30 cellular contexts compared by ENCODE assay signal in genomic region chr21:27561116-27561515, GRCh38.
DNase-seq lines count a peak whose midpoint lies in the region; ATAC-seq and TF ChIP-seq lines count a peak whose summit lies in the region.
"Had no signal": no experiment of that assay in that cellular context is flagged by ENCODE, and none has a peak within 500 bp of the region (broad histone marks: within the 10 kb centered on the region; RNA-seq: fewer than 3 reads in every experiment).

No MANE protein-coding gene starts in this region.

- in situ Hi-C loops in mammary epithelial cell (cut with MboI; ENCODE audit: low sequenced_read_pairs in 2 of 2) = loop anchor here in 1 of 2 donors (10.0 to 25.0 kb wide), 2 partner anchors 134 to 699 kb away; no protein-coding TSS in a partner anchor

- no peak overlapping the region for H2AFZ ChIP-seq in mammary epithelial cell (ENCODE audit: low read depth, low read length)
- H2AFZ ChIP-seq: GM23338, neural progenitor cell had no signal

- POLR2A ChIA-PET in MCF 10A (lab: Yijun Ruan, JAX) = no interaction called here

- no peaks in the 10 kb centered on the region for H3K27me3 Mint-ChIP-seq in MCF 10A (ENCODE audit: insufficient read depth, unreplicated experiment)
- H3K27me3 Mint-ChIP-seq: activated CD4-positive, alpha-beta memory T cell treated with anti-CD3 and anti-CD28 coated beads for 36 hours; activated naive CD4-positive, alpha-beta T cell treated with anti-CD3 and anti-CD28 coated beads, Interleukin-2, amount 50 U/mL, for 24 hours; activated T-helper 17 cell treated with anti-CD3 and anti-CD28 coated beads, Interleukin-2, amount 50 U/mL, for 72 hours; CD4-positive, CD25-positive, alpha-beta regulatory T cell; effector memory CD8-positive, alpha-beta T cell; stimulated activated naive CD8-positive, alpha-beta T cell treated with anti-CD3 and anti-CD28 coated beads, Interleukin-15, Interleukin-2, amounts not matched to agents 100 ng/mL and 50 ng/mL, for 24 hours; T-helper 17 cell had no signal

- H3K27me3 ChIP-seq in mammary epithelial cell (ENCODE audit: insufficient read depth, low read length) (no peaks in the 10 kb centered on the region), colonic mucosa (no peaks in the 10 kb centered on the region), lower lobe of right lung (ENCODE audit: low read depth) (no peaks in the 10 kb centered on the region), spleen (replicated peaks in 1 of 7) (no peaks in the 10 kb centered on the region)
- H3K27me3 ChIP-seq: gastroesophageal sphincter, neural progenitor cell had no signal

- no peak overlapping the region for H3K4me2 ChIP-seq in mammary epithelial cell (ENCODE audit: insufficient read depth, low read depth, low read length)
- H3K4me2 ChIP-seq: GM23338, neural progenitor cell had no signal

- H3K4me1 Mint-ChIP-seq in MCF 10A (ENCODE audit: insufficient read depth, unreplicated experiment) = no peaks in the 10 kb centered on the region
- H3K4me1 Mint-ChIP-seq: activated naive CD4-positive, alpha-beta T cell treated with anti-CD3 and anti-CD28 coated beads, Interleukin-2, amount 50 U/mL, for 24 hours; activated T-helper 17 cell treated with anti-CD3 and anti-CD28 coated beads, Interleukin-2, amount 50 U/mL, for 72 hours; CD4-positive, CD25-positive, alpha-beta regulatory T cell; neural progenitor cell; T-helper 17 cell had no signal

- dilution Hi-C loops in mammary epithelial cell (cut with HindIII; ENCODE audit: low sequenced_read_pairs) = no loop called here

- CTCF ChIA-PET in MCF 10A (lab: Yijun Ruan, JAX) = interaction anchor here (0.6 to 0.7 kb wide), 4 partner anchors 348 to 678 kb away, joined by 3 to 6 read pairs (median 4); no protein-coding TSS in a partner anchor
- CTCF ChIA-PET in mammary epithelial cell (lab: Charles Lee; ENCODE audit: low non-redundant PET) = no interaction called here

- 74% methylated on average over 3 of the region's 9 CpGs for WGBS in mammary epithelial cell (ENCODE audit: low coverage, missing lambda C conversion rate)
- 86 to 95% (median 92%) methylated on average over 9 of the region's 9 CpGs for WGBS in spleen, 5 donors

- ATAC-seq in lower lobe of right lung = peak; percentile 69 to 76
- ATAC-seq: activated T-helper 17 cell treated with anti-CD3 and anti-CD28 coated beads, Interleukin-2, amount 50 U/mL, for 72 hours; effector memory CD8-positive, alpha-beta T cell; gastroesophageal sphincter; GM12878; GM23338; T-helper 17 cell had no signal

- H4K20me1 ChIP-seq in mammary epithelial cell (ENCODE audit: insufficient read depth, low read length) = no peaks in the 10 kb centered on the region

- H3K36me3 ChIP-seq in mammary epithelial cell (ENCODE audit: insufficient read depth, low read length) (no peaks in the 10 kb centered on the region), colonic mucosa (no peaks in the 10 kb centered on the region), lower lobe of right lung (no peaks in the 10 kb centered on the region), spleen (no peaks in the 10 kb centered on the region)
- H3K36me3 ChIP-seq: gastroesophageal sphincter, neural progenitor cell, prostate gland, thoracic aorta had no signal

- H3K4me3 ChIP-seq in mammary epithelial cell (replicated peaks in 1 of 3; ENCODE audit: insufficient read depth in 1 of 3, low read depth in 2 of 3, low read length in 3 of 3) (no peak overlapping the region), colonic mucosa (no peak overlapping the region), lower lobe of right lung (no peak overlapping the region), spleen (no peak overlapping the region)
- H3K4me3 ChIP-seq: coronary artery, gastroesophageal sphincter, GM12878, GM23338, neural progenitor cell, prostate gland, SK-N-MC, thoracic aorta had no signal

- H3K79me2 ChIP-seq in mammary epithelial cell (ENCODE audit: insufficient read depth, low read length) = no peaks in the 10 kb centered on the region

- BruUV-seq in MCF 10A (replicated peaks; lab: Mats Ljungman, UMichigan) = no TSS peak
- BruUV-seq in mammary epithelial cell (replicated peaks; lab: Mats Ljungman, UMichigan) = no TSS peak

- H3K4me1 ChIP-seq in mammary epithelial cell (ENCODE audit: insufficient read depth, low read length) = no peaks in the 10 kb centered on the region
- H3K4me1 ChIP-seq in colonic mucosa = no peaks in the 10 kb centered on the region
- H3K4me1 ChIP-seq in lower lobe of right lung = no peaks in the 10 kb centered on the region
- no peaks in the 10 kb centered on the region for H3K4me1 ChIP-seq in spleen
- H3K4me1 ChIP-seq: neural progenitor cell, prostate gland had no signal

- H3K9me3 ChIP-seq in mammary epithelial cell (replicated peaks; ENCODE audit: insufficient read depth, low read length) = no peaks in the 10 kb centered on the region
- H3K9me3 ChIP-seq in colonic mucosa = no peaks in the 10 kb centered on the region
- no peaks in the 10 kb centered on the region for H3K9me3 ChIP-seq in lower lobe of right lung
- peaks cover 0 to 6% (median 0%) of the 10 kb centered on the region in 8 donors for H3K9me3 ChIP-seq in spleen
- H3K9me3 ChIP-seq: gastroesophageal sphincter, prostate gland, thoracic aorta had no signal

- no peaks in the 10 kb centered on the region for H3K36me3 Mint-ChIP-seq in MCF 10A (ENCODE audit: insufficient read depth, unreplicated experiment)
- H3K36me3 Mint-ChIP-seq: activated CD4-positive, alpha-beta memory T cell treated with anti-CD3 and anti-CD28 coated beads for 36 hours; activated naive CD4-positive, alpha-beta T cell treated with anti-CD3 and anti-CD28 coated beads, Interleukin-2, amount 50 U/mL, for 24 hours; CD4-positive, CD25-positive, alpha-beta regulatory T cell; neural progenitor cell had no signal

- TF ChIP-seq POLR2A in spleen (IDR thresholded peaks at IDR 0.05) = no peak

- intact Hi-C loops in MCF 10A (cut with micrococcal nuclease) = loop anchor here (5.0 kb wide), 1 partner anchor 199 kb away; no protein-coding TSS in a partner anchor
- intact Hi-C loops in mammary epithelial cell (cut with micrococcal nuclease) = no loop called here
- intact Hi-C loops in colonic mucosa (cut with DNase I) = no loop called here
- intact Hi-C loops in lower lobe of right lung (cut with DNase I) = no loop called here
- intact Hi-C loops in spleen (cut with DNase I; ENCODE audit: low total_unique reads) = no loop called here

- H3K9ac ChIP-seq in mammary epithelial cell (ENCODE audit: insufficient read depth, low read length) (no peak overlapping the region), colonic mucosa (ENCODE audit: low read depth in 2 of 2, low read length in 2 of 2) (no peak overlapping the region)
- H3K9ac ChIP-seq: neural progenitor cell had no signal

- no peak overlapping the region for H3K27ac ChIP-seq in mammary epithelial cell (ENCODE audit: insufficient read depth, low read depth, low read length)
- H3K27ac ChIP-seq in colonic mucosa = no peak overlapping the region
- H3K27ac ChIP-seq in lower lobe of right lung = no peak overlapping the region
- no peak overlapping the region for H3K27ac ChIP-seq in spleen
- H3K27ac ChIP-seq: coronary artery, gastroesophageal sphincter, neural progenitor cell, prostate gland, SK-N-MC, thoracic aorta had no signal

- no peak overlapping the region for H3K4me3 Mint-ChIP-seq in MCF 10A (ENCODE audit: unreplicated experiment)
- H3K4me3 Mint-ChIP-seq: activated CD4-positive, alpha-beta memory T cell treated with anti-CD3 and anti-CD28 coated beads for 36 hours; activated naive CD4-positive, alpha-beta T cell treated with anti-CD3 and anti-CD28 coated beads, Interleukin-2, amount 50 U/mL, for 24 hours; activated T-helper 17 cell treated with anti-CD3 and anti-CD28 coated beads, Interleukin-2, amount 50 U/mL, for 72 hours; CD4-positive, CD25-positive, alpha-beta regulatory T cell; effector memory CD8-positive, alpha-beta T cell; GM23338; neural progenitor cell; stimulated activated naive CD8-positive, alpha-beta T cell treated with anti-CD3 and anti-CD28 coated beads, Interleukin-15, Interleukin-2, amounts not matched to agents 100 ng/mL and 50 ng/mL, for 24 hours; T-helper 17 cell had no signal

- no peak overlapping the region for H3K27ac Mint-ChIP-seq in MCF 10A (ENCODE audit: low read depth, unreplicated experiment)
- H3K27ac Mint-ChIP-seq: activated CD4-positive, alpha-beta memory T cell treated with anti-CD3 and anti-CD28 coated beads for 36 hours; activated naive CD4-positive, alpha-beta T cell treated with anti-CD3 and anti-CD28 coated beads, Interleukin-2, amount 50 U/mL, for 24 hours; activated T-helper 17 cell treated with anti-CD3 and anti-CD28 coated beads, Interleukin-2, amount 50 U/mL, for 72 hours; CD4-positive, CD25-positive, alpha-beta regulatory T cell; effector memory CD8-positive, alpha-beta T cell; GM23338; neural progenitor cell; stimulated activated naive CD8-positive, alpha-beta T cell treated with anti-CD3 and anti-CD28 coated beads, Interleukin-15, Interleukin-2, amounts not matched to agents 100 ng/mL and 50 ng/mL, for 24 hours; T-helper 17 cell had no signal

- DNase-seq in MCF 10A (ENCODE audit: unreplicated experiment) (peak; percentile 35), mammary epithelial cell (no peak), colonic mucosa (peak; percentile 17), lower lobe of right lung (peak; percentile 71), spleen (peak; percentile 27), hepatic stellate cell (ENCODE audit: low spot score) (no peak), DMS79 treated with DMSO at 0.1 percent for 48 hours (lab: John Stamatoyannopoulos, UW) (no peak), islet precursor cell (no peak)
- DNase-seq: 8988T; activated CD4-positive, alpha-beta memory T cell treated with anti-CD3 and anti-CD28 coated beads for 36 hours; activated CD4-positive, CD25-positive, alpha-beta regulatory T cell treated with anti-CD3 and anti-CD28 coated beads, Interleukin-2, amount 50 U/mL, for 72 hours; activated CD8-positive, alpha-beta memory T cell treated with anti-CD3 and anti-CD28 coated beads, Interleukin-2, amount 50 U/mL, for 48 hours; anterior cingulate cortex; CD4-positive, CD25-positive, alpha-beta regulatory T cell; effector memory CD8-positive, alpha-beta T cell; NCI-H1092 treated with DMSO at 0.1 percent for 48 hours; NCI-H2029; RPMI8226; T-helper 17 cell had no signal

- TF ChIP-seq CTCF in MCF 10A (IDR thresholded peaks at IDR 0.05; ENCODE audit: unreplicated experiment) = no peak
- no peak for TF ChIP-seq CTCF in mammary epithelial cell (conservative IDR thresholded peaks at IDR 0.05 in 1 of 2, IDR thresholded peaks at IDR 0.05 in 1 of 2; ENCODE audit: extremely low read depth in 1 of 2, insufficient read depth in 1 of 2, low read depth in 1 of 2, low read length in 2 of 2)
- TF ChIP-seq CTCF in colonic mucosa (IDR thresholded peaks at IDR 0.05) = no peak
- no peak for TF ChIP-seq CTCF in lower lobe of right lung (IDR thresholded peaks at IDR 0.05)
- no peak for TF ChIP-seq CTCF in spleen (IDR thresholded peaks at IDR 0.05 in 8 of 11, conservative IDR thresholded peaks at IDR 0.05 in 3 of 11)

- H3K9me3 Mint-ChIP-seq in MCF 10A (ENCODE audit: unreplicated experiment) = peaks cover 3% of the 10 kb centered on the region
- H3K9me3 Mint-ChIP-seq: activated naive CD4-positive, alpha-beta T cell treated with anti-CD3 and anti-CD28 coated beads, Interleukin-2, amount 50 U/mL, for 24 hours; activated T-helper 17 cell treated with anti-CD3 and anti-CD28 coated beads, Interleukin-2, amount 50 U/mL, for 72 hours; stimulated activated naive CD8-positive, alpha-beta T cell treated with anti-CD3 and anti-CD28 coated beads, Interleukin-15, Interleukin-2, amounts not matched to agents 100 ng/mL and 50 ng/mL, for 24 hours had no signal

Comparison
In these comparisons a context has a peak if more than half of its experiments do, and no peak if none do; other contexts are left out.
1. DNase-seq: peak in MCF 10A (single experiment), colonic mucosa (single experiment), lower lobe of right lung (single experiment) and spleen (single experiment); none in mammary epithelial cell (single experiment), hepatic stellate cell (single experiment), DMS79 treated with DMSO at 0.1 percent for 48 hours (single experiment) and islet precursor cell (single experiment).